ENCODE assay signal across 8 cellular contexts in genomic region chr1:102434421-102434820, GRCh38.
DNase-seq lines count a peak whose midpoint lies in the region; ATAC-seq and TF ChIP-seq lines count a peak whose summit lies in the region.

No MANE protein-coding gene starts in this region.

- H3K4me3 Mint-ChIP-seq in endodermal cell, result no peak overlapping the region

- ATAC-seq in GM18511 (IDR thresholded peaks at IDR 0.05; ENCODE audit: unreplicated experiment) (peak; percentile 55), GM21360 (IDR thresholded peaks at IDR 0.05; ENCODE audit: unreplicated experiment) (no peak)

- no peaks in the 10 kb centered on the region for H3K27me3 ChIP-seq in BE2C
- H3K27me3 ChIP-seq in endodermal cell (ENCODE audit: control insufficient read depth, insufficient read depth, low read length, poor library complexity, severe bottlenecking), result peaks cover 33% of the 10 kb centered on the region

- H3K36me3 ChIP-seq in BE2C, result no peaks in the 10 kb centered on the region
- no peaks in the 10 kb centered on the region for H3K36me3 ChIP-seq in endodermal cell (ENCODE audit: control insufficient read depth, insufficient read depth, low read length)

- H3K4me1 ChIP-seq in BE2C, result no peaks in the 10 kb centered on the region
- peaks cover 6% of the 10 kb centered on the region for H3K4me1 ChIP-seq in endodermal cell (ENCODE audit: control insufficient read depth, insufficient read depth, low read length)

- H3K9me3 Mint-ChIP-seq in endodermal cell, result peaks cover 2% of the 10 kb centered on the region

- H3K9ac ChIP-seq in endodermal cell (ENCODE audit: extremely low read depth, low read length, poor library complexity, severe bottlenecking), result no peak overlapping the region

- H3K27me3 Mint-ChIP-seq in endodermal cell (ENCODE audit: insufficient read depth), result peaks cover 22% of the 10 kb centered on the region

- no peak overlapping the region for H3K27ac Mint-ChIP-seq in endodermal cell

- WGBS in endodermal cell (ENCODE audit: insufficient coverage in 1 of 2, insufficient read length in 1 of 2), 2 experiments, result 82 to 83% methylated on average over 4 of the region's 4 CpGs

- H3K27ac ChIP-seq in endodermal cell (ENCODE audit: low read depth, low read length), result no peak overlapping the region

- H3K9me3 ChIP-seq in BE2C (no peaks in the 10 kb centered on the region), endodermal cell (ENCODE audit: control insufficient read depth, low read length) (no peaks in the 10 kb centered on the region)

- no peaks in the 10 kb centered on the region for H3K4me1 Mint-ChIP-seq in endodermal cell

- H3K4me3 ChIP-seq in BE2C (ENCODE audit: low read depth, low read length) (no peak overlapping the region), endodermal cell (ENCODE audit: low read length) (no peak overlapping the region)

- peak; percentile 61 for DNase-seq in BE2C
- peak; percentile 30 for DNase-seq in NCI-H146 treated with DMSO at 0.1 percent for 48 hours (lab: John Stamatoyannopoulos, UW; ENCODE audit: unreplicated experiment)
- DNase-seq in endodermal cell, result peak; percentile 75
- no peak for DNase-seq in stimulated activated naive CD4-positive, alpha-beta T cell (lab: John Stamatoyannopoulos, UW)
- no peak for DNase-seq in HPDE6-E6E7 (ENCODE audit: extremely low spot score)
- DNase-seq in HCEC 1CT, result no peak

- TF ChIP-seq CTCF in BE2C (IDR thresholded peaks at IDR 0.05; ENCODE audit: low read depth, low read length), result peak; percentile 84
- TF ChIP-seq CTCF in endodermal cell (conservative IDR thresholded peaks at IDR 0.05), result peak; percentile 77

- no peaks in the 10 kb centered on the region for H3K36me3 Mint-ChIP-seq in endodermal cell (ENCODE audit: low read depth)

Comparison
In these comparisons a context has a peak if more than half of its experiments do, and no peak if none do; other contexts are left out.
1. DNase-seq: peak in BE2C (single experiment), NCI-H146 treated with DMSO at 0.1 percent for 48 hours (single experiment) and endodermal cell (single experiment); none in stimulated activated naive CD4-positive, alpha-beta T cell (0 of 6), HPDE6-E6E7 (single experiment) and HCEC 1CT (single experiment).